In the genomic region with DNA sequence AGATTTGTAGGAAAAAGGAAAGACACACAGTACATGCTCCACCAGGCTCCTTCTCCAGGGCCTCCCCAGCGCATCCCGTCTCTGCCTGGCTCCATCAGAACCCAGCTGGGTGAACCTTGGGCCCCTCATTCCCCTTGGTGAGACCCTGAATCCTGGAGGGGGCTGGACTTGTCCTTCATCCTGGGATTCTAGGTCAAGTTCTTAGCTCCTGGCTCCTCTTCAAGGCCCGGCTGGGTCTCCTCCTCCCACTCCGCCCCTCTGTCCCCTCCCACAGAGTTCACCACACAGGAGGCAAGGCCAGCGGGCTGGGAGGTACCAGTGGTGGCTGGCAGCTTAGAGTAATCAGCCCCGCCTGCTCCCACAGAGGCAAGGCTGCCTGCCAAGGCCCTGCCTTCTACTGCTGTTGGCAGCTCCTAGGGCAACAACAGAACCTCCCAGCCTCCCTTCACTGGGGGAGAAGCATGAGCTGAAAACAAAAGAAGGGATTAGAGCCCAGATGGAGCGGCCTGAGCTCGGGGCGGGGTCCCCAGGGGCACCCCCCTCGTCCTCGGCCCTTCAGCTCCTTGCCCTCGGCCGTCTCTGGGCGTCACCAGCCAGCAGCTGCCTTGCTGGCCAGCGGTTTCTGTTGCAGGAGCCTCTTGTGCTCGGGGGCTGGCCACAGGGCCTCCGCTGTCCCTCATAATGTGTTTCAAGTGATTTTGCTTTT, we compare ENCODE assay signal across 8 cellular contexts. TPM values are rescaled to one million over a fixed set of nuclear protein-coding genes. Genes with fewer than 3 reads are reported as not detected.
A peak's percentile ranks its signal among the peaks of the same experiment; 100 is the strongest.
DNase-seq lines count a peak whose midpoint lies in the region; ATAC-seq and TF ChIP-seq lines count a peak whose summit lies in the region.

No MANE protein-coding gene starts in this region.

- peaks cover 0 to 9% of the 10 kb centered on the region in 2 donors for H3K4me1 ChIP-seq in naive thymus-derived CD4-positive, alpha-beta T cell (ENCODE audit: control insufficient read depth in 2 of 2, insufficient read depth in 2 of 2, low read length in 2 of 2)

- CTCF ChIA-PET in activated B cell treated with CpG ODN at 0.5 μM for 24 hours (lab: Charles Lee) = no interaction called here
- CTCF ChIA-PET in naive thymus-derived CD4-positive, alpha-beta T cell (lab: Charles Lee) = no interaction called here

- ATAC-seq in activated B cell treated with CpG ODN at 0.5 μM for 24 hours (ENCODE audit: low read depth) (peak; percentile 51), GM18867 (IDR thresholded peaks at IDR 0.05; ENCODE audit: unreplicated experiment) (no peak)
- ATAC-seq in naive thymus-derived CD4-positive, alpha-beta T cell = peak; percentile 90

- no peak overlapping the region for H3K4me3 ChIP-seq in naive thymus-derived CD4-positive, alpha-beta T cell (ENCODE audit: low read length)

- no peak for TF ChIP-seq CTCF in activated B cell treated with CpG ODN at 0.5 μM for 24 hours (IDR thresholded peaks at IDR 0.05)

- H3K9me3 ChIP-seq in naive thymus-derived CD4-positive, alpha-beta T cell (ENCODE audit: control insufficient read depth in 2 of 3, low read length in 3 of 3) = no peaks in the 10 kb centered on the region

- POLR2A ChIA-PET in activated B cell treated with CpG ODN at 0.5 μM for 24 hours (lab: Charles Lee) = interaction anchor here (1.2 to 1.9 kb wide), 2 partner anchors 49 to 62 kb away, joined by 3 to 10 read pairs; partner anchors contain the start of genes NFKBIA and PSMA6
- POLR2A ChIA-PET in naive thymus-derived CD4-positive, alpha-beta T cell (lab: Charles Lee) = no interaction called here

- intact Hi-C loops in activated B cell treated with CpG ODN at 0.5 μM for 24 hours (cut with micrococcal nuclease) = loop anchor here (2.0 kb wide), 1 partner anchor 61 kb away; no protein-coding TSS in a partner anchor
- intact Hi-C loops in naive thymus-derived CD4-positive, alpha-beta T cell (cut with micrococcal nuclease) = no loop called here

- no peaks in the 10 kb centered on the region for H3K27me3 Mint-ChIP-seq in activated B cell treated with CpG ODN at 0.5 μM for 24 hours
- no peaks in the 10 kb centered on the region for H3K27me3 Mint-ChIP-seq in naive thymus-derived CD4-positive, alpha-beta T cell

- H3K27me3 ChIP-seq in naive thymus-derived CD4-positive, alpha-beta T cell (ENCODE audit: control insufficient read depth in 2 of 2, insufficient read depth in 2 of 2, low read length in 2 of 2) = no peaks in the 10 kb centered on the region

- H3K27ac ChIP-seq in naive thymus-derived CD4-positive, alpha-beta T cell (ENCODE audit: low read depth, low read length) = no peak overlapping the region

- DNase-seq in stimulated activated naive CD4-positive, alpha-beta T cell (lab: John Stamatoyannopoulos, UW) = peak in 4 of 6 experiments; percentile 5 to 49 (median 18)
- no peak for DNase-seq in stimulated activated naive CD4-positive, alpha-beta T cell treated with Interleukin-2 at 50 U/mL for 16 hours (lab: John Stamatoyannopoulos, UW)
- DNase-seq in NCI-H2081 (lab: John Stamatoyannopoulos, UW) = peak; percentile 84 to 85
- DNase-seq in activated B cell treated with CpG ODN at 0.5 μM for 24 hours = no peak
- DNase-seq in fibroblast of peridontal ligament (ENCODE audit: extremely low read depth) = peak; percentile 94
- peak in 5 of 9 donors; percentile 15 to 63 (median 32) for DNase-seq in naive thymus-derived CD4-positive, alpha-beta T cell
- no peak for DNase-seq in germinal center (ENCODE audit: low spot score)

- peaks cover 32% of the 10 kb centered on the region for H3K4me1 Mint-ChIP-seq in activated B cell treated with CpG ODN at 0.5 μM for 24 hours
- H3K4me1 Mint-ChIP-seq in naive thymus-derived CD4-positive, alpha-beta T cell = peaks cover 0 to 31% (median 18%) of the 10 kb centered on the region in 7 donors

- H3K36me3 Mint-ChIP-seq in activated B cell treated with CpG ODN at 0.5 μM for 24 hours (ENCODE audit: low read depth) = no peaks in the 10 kb centered on the region
- H3K36me3 Mint-ChIP-seq in naive thymus-derived CD4-positive, alpha-beta T cell = no peaks in the 10 kb centered on the region

- no peaks in the 10 kb centered on the region for H3K9me3 Mint-ChIP-seq in activated B cell treated with CpG ODN at 0.5 μM for 24 hours
- H3K9me3 Mint-ChIP-seq in naive thymus-derived CD4-positive, alpha-beta T cell = no peaks in the 10 kb centered on the region

- H3K36me3 ChIP-seq in naive thymus-derived CD4-positive, alpha-beta T cell (ENCODE audit: control insufficient read depth in 2 of 3, insufficient read depth in 3 of 3, low read length in 3 of 3) = no peaks in the 10 kb centered on the region

- no peak overlapping the region for H3K4me3 Mint-ChIP-seq in activated B cell treated with CpG ODN at 0.5 μM for 24 hours
- H3K4me3 Mint-ChIP-seq in naive thymus-derived CD4-positive, alpha-beta T cell = peak overlapping the region in 1 of 10 donors; percentile 45

- no peak overlapping the region for H3K27ac Mint-ChIP-seq in activated B cell treated with CpG ODN at 0.5 μM for 24 hours
- H3K27ac Mint-ChIP-seq in naive thymus-derived CD4-positive, alpha-beta T cell = peak overlapping the region in 4 of 9 donors; percentile 34 to 76 (median 48)

RNA-seq across cellular contexts. Expression of gene PSMA6, which starts 49.4 kb away (rescaled TPM):
- 163 and 180 TPM in 2 replicates for total RNA-seq in activated B cell treated with CpG ODN at 0.5 μM for 24 hours
- 100 to 1,000 TPM in 1 of 5 experiments, 10 to 100 TPM in 4; 76.6 to 274 (median 90.0) TPM for total RNA-seq in naive thymus-derived CD4-positive, alpha-beta T cell
- 100 to 1,000 TPM; 251 to 291 TPM for polyA plus RNA-seq in naive thymus-derived CD4-positive, alpha-beta T cell

Comparison
In these comparisons a context has a peak if more than half of its experiments do, and no peak if none do; other contexts are left out.
1. DNase-seq: peak in stimulated activated naive CD4-positive, alpha-beta T cell (4 of 6), NCI-H2081 (2 of 2), fibroblast of peridontal ligament (single experiment) and naive thymus-derived CD4-positive, alpha-beta T cell (5 of 9); none in stimulated activated naive CD4-positive, alpha-beta T cell treated with Interleukin-2 at 50 U/mL for 16 hours (single experiment), activated B cell treated with CpG ODN at 0.5 μM for 24 hours (single experiment) and germinal center (single experiment).